8 cellular contexts compared by ENCODE assay signal in genomic region chr6:110039364-110039995, GRCh38.
DNase-seq lines count a peak whose midpoint lies in the region; ATAC-seq and TF ChIP-seq lines count a peak whose summit lies in the region.

No MANE protein-coding gene starts in this region.

- H3K36me3 Mint-ChIP-seq in activated T-helper 17 cell treated with anti-CD3 and anti-CD28 coated beads, Interleukin-2, amount 50 U/mL, for 72 hours (ENCODE audit: low read depth): no peaks in the 10 kb centered on the region
- H3K36me3 Mint-ChIP-seq in nephron (ENCODE audit: low read depth): no peaks in the 10 kb centered on the region

- no peaks in the 10 kb centered on the region for H3K27me3 Mint-ChIP-seq in activated T-helper 17 cell treated with anti-CD3 and anti-CD28 coated beads, Interleukin-2, amount 50 U/mL, for 72 hours
- H3K27me3 Mint-ChIP-seq in nephron (ENCODE audit: low read depth): peaks cover 10% of the 10 kb centered on the region

- peak overlapping the region; percentile 88 for H3K4me3 Mint-ChIP-seq in activated T-helper 17 cell treated with anti-CD3 and anti-CD28 coated beads, Interleukin-2, amount 50 U/mL, for 72 hours
- H3K4me3 Mint-ChIP-seq in nephron: peak overlapping the region; percentile 74 to 83 (median 75)

- TF ChIP-seq CTCF in LNCAP (IDR thresholded peaks at IDR 0.05) (peak; percentile 90), fibroblast of pulmonary artery (IDR thresholded peaks at IDR 0.05; ENCODE audit: low read length, missing control alignments) (peak; percentile 97), nephron (IDR thresholded peaks at IDR 0.05; ENCODE audit: unreplicated experiment in 3 of 3) (peak; percentile 77 to 85 (median 78))

- peak overlapping the region; percentile 93 for H3K27ac Mint-ChIP-seq in activated T-helper 17 cell treated with anti-CD3 and anti-CD28 coated beads, Interleukin-2, amount 50 U/mL, for 72 hours
- H3K27ac Mint-ChIP-seq in nephron: peak overlapping the region; percentile 2 to 84 (median 46)

- H3K4me1 Mint-ChIP-seq in activated T-helper 17 cell treated with anti-CD3 and anti-CD28 coated beads, Interleukin-2, amount 50 U/mL, for 72 hours: peaks cover 6% of the 10 kb centered on the region
- peaks cover 11% of the 10 kb centered on the region for H3K4me1 Mint-ChIP-seq in nephron

- no peaks in the 10 kb centered on the region for H3K9me3 Mint-ChIP-seq in activated T-helper 17 cell treated with anti-CD3 and anti-CD28 coated beads, Interleukin-2, amount 50 U/mL, for 72 hours
- H3K9me3 Mint-ChIP-seq in nephron: peaks cover under 1% of the 10 kb centered on the region

- DNase-seq in ELF-1 (ENCODE audit: low read depth, low spot score): peak; percentile 92
- DNase-seq in H4 (ENCODE audit: low spot score): peak; percentile 60
- peak; percentile 78 for DNase-seq in RPMI8226
- peak; percentile 93 for DNase-seq in fibroblast of pulmonary artery (ENCODE audit: low read depth)
- DNase-seq in stimulated activated naive CD4-positive, alpha-beta T cell treated with Interleukin-2 at 50 U/mL for 16 hours (lab: John Stamatoyannopoulos, UW): peak; percentile 69

- ATAC-seq in activated T-helper 17 cell treated with anti-CD3 and anti-CD28 coated beads, Interleukin-2, amount 50 U/mL, for 72 hours (replicated peaks): peak; percentile 90

- peak overlapping the region; percentile 46 for H3K4me3 ChIP-seq in fibroblast of pulmonary artery (replicated peaks; ENCODE audit: low read depth, low read length)

Comparison
In these comparisons a context has a peak if more than half of its experiments do, and no peak if none do; other contexts are left out.
1. Peak in every context shown above with its lines: DNase-seq, ATAC-seq and H3K4me3 ChIP-seq.